In genomic region chr5:74316064-74316586, GRCh38 we compare ENCODE assay signal across 7 cellular contexts.
DNase-seq lines count a peak whose midpoint lies in the region; ATAC-seq, FAIRE-seq and TF ChIP-seq lines count a peak whose summit lies in the region.

No MANE protein-coding gene starts in this region.

- ATAC-seq in HG03045 (IDR thresholded peaks at IDR 0.05; ENCODE audit: unreplicated experiment) (peak; percentile 47), GM19035 (IDR thresholded peaks at IDR 0.05; ENCODE audit: unreplicated experiment) (no peak)
- ATAC-seq in effector memory CD8-positive, alpha-beta T cell (replicated peaks), result no peak

- H3K27me3 Mint-ChIP-seq in effector memory CD8-positive, alpha-beta T cell, result peaks cover 26 to 35% of the 10 kb centered on the region in 2 donors

- H3K4me3 ChIP-seq in vagina, result no peak overlapping the region

- no peaks in the 10 kb centered on the region for H3K36me3 Mint-ChIP-seq in effector memory CD8-positive, alpha-beta T cell (ENCODE audit: insufficient read depth)

- TF ChIP-seq CTCF in vagina (IDR thresholded peaks at IDR 0.05), result no peak

- FAIRE-seq in GM12892 (lab: Jason Lieb, UNC), result peak; percentile 50

- H3K27me3 ChIP-seq in vagina, result no peaks in the 10 kb centered on the region

- DNase-seq in GM12892 (ENCODE audit: insufficient read length) (no peak), kidney tubule cell (ENCODE audit: low spot score) (peak; percentile 99), vagina (ENCODE audit: extremely low spot score in 2 of 2) (no peak)
- peak; percentile 36 to 47 for DNase-seq in activated T-cell treated with anti-CD3 and anti-CD28 coated beads, Interleukin-2, amount 50 U/mL, for 48 hours
- DNase-seq in effector memory CD8-positive, alpha-beta T cell, result no peak

- H3K4me1 Mint-ChIP-seq in effector memory CD8-positive, alpha-beta T cell (ENCODE audit: low read depth in 2 of 2), result no peaks in the 10 kb centered on the region

- no peak overlapping the region for H3K27ac Mint-ChIP-seq in effector memory CD8-positive, alpha-beta T cell

- no peaks in the 10 kb centered on the region for H3K36me3 ChIP-seq in vagina

- H3K4me3 Mint-ChIP-seq in effector memory CD8-positive, alpha-beta T cell, result no peak overlapping the region

- intact Hi-C loops in vagina (cut with DNase I), result no loop called here

- no peak for TF ChIP-seq POLR2A in GM12892 (IDR thresholded peaks at IDR 0.05; ENCODE audit: low read depth, low read length)
- no peak for TF ChIP-seq POLR2A in vagina (IDR thresholded peaks at IDR 0.05)

- no peaks in the 10 kb centered on the region for H3K9me3 Mint-ChIP-seq in effector memory CD8-positive, alpha-beta T cell

- H3K27ac ChIP-seq in vagina, result peak overlapping the region; percentile 17

- H3K9me3 ChIP-seq in vagina, result no peaks in the 10 kb centered on the region

- no peaks in the 10 kb centered on the region for H3K4me1 ChIP-seq in vagina

Comparison
In these comparisons a context has a peak if more than half of its experiments do, and no peak if none do; other contexts are left out.
1. DNase-seq: peak in activated T-cell treated with anti-CD3 and anti-CD28 coated beads, Interleukin-2, amount 50 U/mL, for 48 hours (2 of 2) and kidney tubule cell (single experiment); none in GM12892 (single experiment), vagina (0 of 2) and effector memory CD8-positive, alpha-beta T cell (0 of 3).